Comparison of ENCODE assay signal across 10 cellular contexts in the genomic region with DNA sequence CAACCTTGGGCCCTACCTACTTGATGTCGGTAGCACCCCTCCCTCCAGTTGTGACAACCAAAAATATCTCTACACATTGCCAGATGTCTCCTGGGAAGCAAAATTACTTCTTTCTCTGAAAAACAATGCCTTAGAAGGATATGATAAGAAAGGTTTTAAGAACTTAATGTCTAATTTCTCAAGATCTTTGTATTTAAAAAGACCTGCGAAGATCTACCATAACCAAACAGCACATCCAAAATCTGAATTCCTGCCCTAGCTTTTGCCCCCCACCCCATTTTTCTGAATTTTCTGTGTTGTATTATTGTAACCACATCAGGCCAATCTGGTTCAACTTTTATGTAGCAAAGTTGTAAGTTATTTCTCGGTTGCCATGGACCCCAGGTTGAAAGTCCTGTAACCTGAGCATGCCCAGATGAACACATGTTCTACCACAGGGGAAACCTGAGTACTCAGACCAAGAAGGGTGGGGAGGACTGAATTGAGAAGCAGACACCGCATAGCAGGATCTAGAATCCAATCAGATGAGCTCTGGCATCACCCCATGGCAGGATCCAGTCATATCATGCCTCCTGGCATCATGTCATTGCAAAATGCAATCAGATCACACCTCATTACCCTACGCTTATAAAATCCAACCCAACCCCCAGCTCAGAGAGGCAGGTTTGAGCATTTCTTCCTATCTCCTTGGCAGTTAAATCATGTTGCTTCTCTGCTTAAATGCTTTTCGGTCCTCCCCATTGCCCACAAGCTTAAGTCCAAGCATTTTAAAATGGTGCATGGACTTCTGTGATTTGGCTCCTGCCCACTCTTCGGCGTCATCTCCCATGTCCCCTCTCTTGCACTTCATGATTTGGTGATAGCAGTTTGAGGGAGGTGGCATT. TPM values are rescaled to one million over a fixed set of nuclear protein-coding genes. Genes with fewer than 3 reads are reported as not detected.
A peak's percentile ranks its signal among the peaks of the same experiment; 100 is the strongest.
DNase-seq lines count a peak whose midpoint lies in the region; ATAC-seq and TF ChIP-seq lines count a peak whose summit lies in the region.
"Had no signal": no experiment of that assay in that cellular context is flagged by ENCODE, and none has a peak within 500 bp of the region (broad histone marks: within the 10 kb centered on the region; RNA-seq: fewer than 3 reads in every experiment).

No MANE protein-coding gene starts in this region.

- H3K36me3 ChIP-seq in tibial artery (no peaks in the 10 kb centered on the region), esophagus muscularis mucosa (no peaks in the 10 kb centered on the region), heart right ventricle (no peaks in the 10 kb centered on the region)
- H3K36me3 ChIP-seq: ovary had no signal

- H3K27ac ChIP-seq in tibial artery (no peak overlapping the region), esophagus muscularis mucosa (replicated peaks in 1 of 4) (no peak overlapping the region), heart right ventricle (no peak overlapping the region)
- H3K27ac ChIP-seq: ovary, PC-9 had no signal

- peak overlapping the region; percentile 71 for H3K27ac Mint-ChIP-seq in activated T-helper 17 cell treated with anti-CD3 and anti-CD28 coated beads, Interleukin-2, amount 50 U/mL, for 72 hours

- peak overlapping the region; percentile 56 for H3K4me3 Mint-ChIP-seq in activated T-helper 17 cell treated with anti-CD3 and anti-CD28 coated beads, Interleukin-2, amount 50 U/mL, for 72 hours

- no peaks in the 10 kb centered on the region for H3K9me3 ChIP-seq in tibial artery
- no peaks in the 10 kb centered on the region for H3K9me3 ChIP-seq in esophagus muscularis mucosa
- no peaks in the 10 kb centered on the region for H3K9me3 ChIP-seq in heart right ventricle
- H3K9me3 ChIP-seq: ovary had no signal

- no peaks in the 10 kb centered on the region for H3K9me3 Mint-ChIP-seq in activated T-helper 17 cell treated with anti-CD3 and anti-CD28 coated beads, Interleukin-2, amount 50 U/mL, for 72 hours

- H3K4me1 Mint-ChIP-seq in activated T-helper 17 cell treated with anti-CD3 and anti-CD28 coated beads, Interleukin-2, amount 50 U/mL, for 72 hours, result peaks cover 13% of the 10 kb centered on the region

- TF ChIP-seq POLR2A in esophagus muscularis mucosa (IDR thresholded peaks at IDR 0.05; ENCODE audit: low read depth), result no peak

- 87% methylated on average over 8 of the region's 8 CpGs for WGBS in esophagus muscularis mucosa
- 86 to 88% methylated on average over 8 of the region's 8 CpGs for WGBS in heart right ventricle, 2 donors

- H3K27me3 ChIP-seq in tibial artery (no peaks in the 10 kb centered on the region), esophagus muscularis mucosa (no peaks in the 10 kb centered on the region), heart right ventricle (no peaks in the 10 kb centered on the region)
- H3K27me3 ChIP-seq: ovary had no signal

- no peaks in the 10 kb centered on the region for H3K36me3 Mint-ChIP-seq in activated T-helper 17 cell treated with anti-CD3 and anti-CD28 coated beads, Interleukin-2, amount 50 U/mL, for 72 hours (ENCODE audit: low read depth)

- H3K4me3 ChIP-seq in tibial artery (no peak overlapping the region), esophagus muscularis mucosa (no peak overlapping the region), heart right ventricle (no peak overlapping the region)
- H3K4me3 ChIP-seq: ovary, PC-9 had no signal

- no peak for TF ChIP-seq EP300 in esophagus muscularis mucosa (IDR thresholded peaks at IDR 0.05)

- in situ Hi-C loops in Caki2 (cut with HindIII; ENCODE audit: low pct_unique_long_range_greater_than_20kb, low sequenced_read_pairs), result no loop called here

- TF ChIP-seq CTCF in tibial artery (IDR thresholded peaks at IDR 0.05) (no peak), esophagus muscularis mucosa (IDR thresholded peaks at IDR 0.05) (no peak), heart right ventricle (IDR thresholded peaks at IDR 0.05) (no peak)

- H3K27me3 Mint-ChIP-seq in activated T-helper 17 cell treated with anti-CD3 and anti-CD28 coated beads, Interleukin-2, amount 50 U/mL, for 72 hours, result no peaks in the 10 kb centered on the region

- ATAC-seq in GM18868 (IDR thresholded peaks at IDR 0.05; ENCODE audit: unreplicated experiment) (peak; percentile 81), HG03354 (IDR thresholded peaks at IDR 0.05; ENCODE audit: poor library complexity, severe bottlenecking, unreplicated experiment) (peak; percentile 62), GM21447 (IDR thresholded peaks at IDR 0.05; ENCODE audit: unreplicated experiment) (no peak), heart right ventricle (no peak)
- ATAC-seq in activated T-helper 17 cell treated with anti-CD3 and anti-CD28 coated beads, Interleukin-2, amount 50 U/mL, for 72 hours (replicated peaks), result peak; percentile 93

- intact Hi-C loops in tibial artery (cut with DNase I; ENCODE audit: low total_unique reads), result no loop called here
- intact Hi-C loops in esophagus muscularis mucosa (cut with DNase I), result loop anchor here (10.0 kb wide), 1 partner anchor 645 kb away; a partner anchor contains a TSS
- intact Hi-C loops in heart right ventricle (cut with DNase I), result loop anchor here in 9 of 10 donors (5.0 to 10.0 kb wide), 5 partner anchors 42 to 425 kb away; a partner anchor contains a TSS

- H3K4me1 ChIP-seq in tibial artery (peaks cover 0 to 24% (median 17%) of the 10 kb centered on the region in 4 donors), esophagus muscularis mucosa (peaks cover 24 to 29% (median 26%) of the 10 kb centered on the region in 4 donors), heart right ventricle (peaks cover 3 to 33% (median 22%) of the 10 kb centered on the region in 9 donors)

- DNase-seq in Caki2 (ENCODE audit: low read depth) (peak; percentile 63), tibial artery (no peak), esophagus muscularis mucosa (ENCODE audit: extremely low spot score) (no peak), heart right ventricle (no peak)
- DNase-seq: ovary had no signal

RNA-seq across cellular contexts. Expression of a gene that starts 8.8 kb away (rescaled TPM):
- total RNA-seq in Caki2 (2014; rRNA removed; shearing (Covaris generic); ENCODE audit: low replicate concordance), result 0.20 TPM in 1 of 2 replicates, not detected in the other
- not detected for total RNA-seq in activated T-helper 17 cell treated with anti-CD3 and anti-CD28 coated beads, Interleukin-2, amount 50 U/mL, for 72 hours
- under 1 TPM in 1 of 4 donors, not detected in 3; 0.23 TPM for total RNA-seq in esophagus muscularis mucosa
- total RNA-seq in heart right ventricle, result under 1 TPM in 9 of 10 donors, not detected in 1; 0.16 to 0.45 (median 0.28) TPM
- 1 to 10 TPM in 1 of 2 donors, under 1 TPM in 1; 0.30 to 1.1 TPM for polyA plus RNA-seq in heart right ventricle

RNA-seq across cellular contexts. Expression of a gene that starts 11.2 kb away (rescaled TPM):
- 26.5 and 31.5 TPM in 2 replicates for total RNA-seq in Caki2 (2014; rRNA removed; shearing (Covaris generic); ENCODE audit: low replicate concordance)
- 10 to 100 TPM in 1 of 2 donors, 1 to 10 TPM in 1; 9.6 to 18.3 TPM for total RNA-seq in activated T-helper 17 cell treated with anti-CD3 and anti-CD28 coated beads, Interleukin-2, amount 50 U/mL, for 72 hours
- total RNA-seq in esophagus muscularis mucosa, result 100 to 1,000 TPM in 2 of 4 donors, 10 to 100 TPM in 2; 64.4 to 116 (median 94.3) TPM
- total RNA-seq in heart right ventricle, result 10 to 100 TPM; 22.1 to 58.4 (median 32.2) TPM
- polyA plus RNA-seq in heart right ventricle, result 10 to 100 TPM; 37.1 to 39.2 TPM

RNA-seq across cellular contexts. Expression of a gene that starts 39.5 kb away (rescaled TPM):
- total RNA-seq in Caki2 (2014; rRNA removed; shearing (Covaris generic); ENCODE audit: low replicate concordance), result 32.4 and 35.9 TPM in 2 replicates
- total RNA-seq in activated T-helper 17 cell treated with anti-CD3 and anti-CD28 coated beads, Interleukin-2, amount 50 U/mL, for 72 hours, result under 1 TPM in 1 of 2 donors, not detected in 1; 0.26 TPM
- total RNA-seq in esophagus muscularis mucosa (10 to 100 TPM; 19.4 to 47.3 (median 27.0) TPM), heart right ventricle (10 to 100 TPM; 14.2 to 24.4 (median 17.5) TPM)
- polyA plus RNA-seq in heart right ventricle, result 10 to 100 TPM; 21.1 to 25.2 TPM

RNA-seq across cellular contexts. Expression of a gene that starts 46.2 kb away (rescaled TPM):
- total RNA-seq in Caki2 (2014; rRNA removed; shearing (Covaris generic); ENCODE audit: low replicate concordance), result not detected in 2 replicates
- total RNA-seq in activated T-helper 17 cell treated with anti-CD3 and anti-CD28 coated beads, Interleukin-2, amount 50 U/mL, for 72 hours, result not detected
- total RNA-seq in esophagus muscularis mucosa (not detected), heart right ventricle (not detected)
- polyA plus RNA-seq in heart right ventricle, result not detected
- total RNA-seq: ovary, PC-9 had no signal
- polyA plus RNA-seq: ovary had no signal

RNA-seq across cellular contexts. Expression of a gene that starts 52.0 kb away (rescaled TPM):
- not detected in 2 replicates for total RNA-seq in Caki2 (2014; rRNA removed; shearing (Covaris generic); ENCODE audit: low replicate concordance)
- not detected for total RNA-seq in activated T-helper 17 cell treated with anti-CD3 and anti-CD28 coated beads, Interleukin-2, amount 50 U/mL, for 72 hours
- total RNA-seq in esophagus muscularis mucosa, result not detected
- not detected for total RNA-seq in heart right ventricle
- not detected for polyA plus RNA-seq in heart right ventricle
- total RNA-seq: ovary, PC-9 had no signal
- polyA plus RNA-seq: ovary had no signal

Comparison
In these comparisons a context has a peak if more than half of its experiments do, and no peak if none do; other contexts are left out.
1. ATAC-seq: peak in GM18868 (single experiment), HG03354 (single experiment) and activated T-helper 17 cell treated with anti-CD3 and anti-CD28 coated beads, Interleukin-2, amount 50 U/mL, for 72 hours (single experiment); none in GM21447 (single experiment) and heart right ventricle (0 of 8).
2. RNA of a gene that starts 39.5 kb away (total RNA-seq): 32.4 to 35.9 TPM in Caki2, 19.4 to 47.3 TPM in esophagus muscularis mucosa and 14.2 to 24.4 TPM in heart right ventricle; 0.26 TPM in activated T-helper 17 cell treated with anti-CD3 and anti-CD28 coated beads, Interleukin-2, amount 50 U/mL, for 72 hours; every median in the first group is over 10 times any median in the second.